In the genomic region with DNA sequence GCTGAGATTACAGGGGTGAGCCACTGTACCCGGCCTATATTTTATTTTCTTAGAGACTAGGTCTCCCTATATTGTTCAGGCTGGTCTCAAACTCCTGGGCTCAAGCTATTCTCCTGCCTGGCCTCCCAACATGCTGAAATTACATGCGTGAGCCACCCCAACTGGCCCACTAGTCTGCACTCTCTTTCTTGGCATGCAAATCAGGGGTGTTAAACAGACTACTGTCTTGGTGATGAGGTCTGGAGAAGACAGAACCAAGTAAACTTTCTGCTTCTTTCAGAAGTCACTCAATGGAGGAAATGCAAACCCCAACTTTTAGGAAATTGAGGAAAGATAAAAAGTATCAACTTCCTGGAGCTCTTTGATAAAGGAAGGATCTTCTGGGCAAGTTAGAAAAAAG, we compare ENCODE assay signal across 1 cellular context.
TF ChIP-seq lines count a peak whose summit lies in the region.

No MANE protein-coding gene starts in this region.

TF ChIP-seq in GM23338, 12 proteins besides CTCF, POLR2A, EP300 and RAD21 (continued from another document):
- TF ChIP-seq ZNF462 (CRISPR knock-in tag; IDR thresholded peaks at IDR 0.05) (no peak), EZH2phosphoT487 (IDR thresholded peaks at IDR 0.05; ENCODE audit: unreplicated experiment) (no peak), NANOG (IDR thresholded peaks at IDR 0.05; ENCODE audit: borderline replicate concordance) (no peak), JUNB (IDR thresholded peaks at IDR 0.05; ENCODE audit: unreplicated experiment) (no peak), STAT1 (IDR thresholded peaks at IDR 0.05; ENCODE audit: unreplicated experiment) (no peak), ZNF331 (CRISPR knock-in tag; IDR thresholded peaks at IDR 0.05; ENCODE audit: low read depth) (no peak)
